Comparison of ENCODE assay signal across 8 cellular contexts in genomic region chr5:143174714-143175398, GRCh38.
DNase-seq lines count a peak whose midpoint lies in the region; ATAC-seq, FAIRE-seq and TF ChIP-seq lines count a peak whose summit lies in the region.
"Had no signal": no experiment of that assay in that cellular context is flagged by ENCODE, and none has a peak within 500 bp of the region (broad histone marks: within the 10 kb centered on the region; RNA-seq: fewer than 3 reads in every experiment).

No MANE protein-coding gene starts in this region.

- no peak for TF ChIP-seq POLR2A in gastrocnemius medialis (IDR thresholded peaks at IDR 0.05)

- H3K4me1 ChIP-seq in gastrocnemius medialis: peaks cover 60% of the 10 kb centered on the region in 2 donors

- FAIRE-seq in frontal cortex (lab: Jason Lieb, UNC): no peak

- H3K36me3 ChIP-seq in gastrocnemius medialis: no peaks in the 10 kb centered on the region

- intact Hi-C loops in gastrocnemius medialis (cut with DNase I; ENCODE audit: low total_unique reads): loop anchor here (5.0 kb wide), 1 partner anchor 227 kb away; the partner anchor contains the start of gene NR3C1

- TF ChIP-seq CTCF in gastrocnemius medialis (IDR thresholded peaks at IDR 0.05 in 4 of 5, conservative IDR thresholded peaks at IDR 0.05 in 1 of 5): no peak

- no peaks in the 10 kb centered on the region for H3K27me3 ChIP-seq in gastrocnemius medialis

- peak overlapping the region; percentile 68 to 84 (median 81) for H3K27ac ChIP-seq in gastrocnemius medialis

- no peak overlapping the region for H3K4me3 ChIP-seq in gastrocnemius medialis

- DNase-seq in gastrocnemius medialis (no peak), foreskin melanocyte (no peak), NCI-H2029 (lab: John Stamatoyannopoulos, UW) (no peak), frontal cortex (ENCODE audit: low spot score in 2 of 2) (no peak)
- DNase-seq: naive thymus-derived CD4-positive, alpha-beta T cell had no signal

- H3K9me3 ChIP-seq in gastrocnemius medialis: no peaks in the 10 kb centered on the region

- ATAC-seq in GM19324 (IDR thresholded peaks at IDR 0.05; ENCODE audit: low FRiP score, unreplicated experiment): peak; percentile 82
- ATAC-seq in HG02623 (IDR thresholded peaks at IDR 0.05; ENCODE audit: unreplicated experiment): peak; percentile 89
- ATAC-seq in HG03565 (IDR thresholded peaks at IDR 0.05; ENCODE audit: unreplicated experiment): peak; percentile 89
- ATAC-seq in gastrocnemius medialis: no peak
- ATAC-seq: naive thymus-derived CD4-positive, alpha-beta T cell had no signal

- in situ Hi-C loops in gastrocnemius medialis (cut with MboI; ENCODE audit: low sequenced_read_pairs in 4 of 4): no loop called here

Comparison
In these comparisons a context has a peak if more than half of its experiments do, and no peak if none do; other contexts are left out.
1. ATAC-seq: peak in GM19324 (single experiment), HG02623 (single experiment) and HG03565 (single experiment); none in gastrocnemius medialis (0 of 2).